Comparison of ENCODE assay signal across 8 cellular contexts in the genomic region with DNA sequence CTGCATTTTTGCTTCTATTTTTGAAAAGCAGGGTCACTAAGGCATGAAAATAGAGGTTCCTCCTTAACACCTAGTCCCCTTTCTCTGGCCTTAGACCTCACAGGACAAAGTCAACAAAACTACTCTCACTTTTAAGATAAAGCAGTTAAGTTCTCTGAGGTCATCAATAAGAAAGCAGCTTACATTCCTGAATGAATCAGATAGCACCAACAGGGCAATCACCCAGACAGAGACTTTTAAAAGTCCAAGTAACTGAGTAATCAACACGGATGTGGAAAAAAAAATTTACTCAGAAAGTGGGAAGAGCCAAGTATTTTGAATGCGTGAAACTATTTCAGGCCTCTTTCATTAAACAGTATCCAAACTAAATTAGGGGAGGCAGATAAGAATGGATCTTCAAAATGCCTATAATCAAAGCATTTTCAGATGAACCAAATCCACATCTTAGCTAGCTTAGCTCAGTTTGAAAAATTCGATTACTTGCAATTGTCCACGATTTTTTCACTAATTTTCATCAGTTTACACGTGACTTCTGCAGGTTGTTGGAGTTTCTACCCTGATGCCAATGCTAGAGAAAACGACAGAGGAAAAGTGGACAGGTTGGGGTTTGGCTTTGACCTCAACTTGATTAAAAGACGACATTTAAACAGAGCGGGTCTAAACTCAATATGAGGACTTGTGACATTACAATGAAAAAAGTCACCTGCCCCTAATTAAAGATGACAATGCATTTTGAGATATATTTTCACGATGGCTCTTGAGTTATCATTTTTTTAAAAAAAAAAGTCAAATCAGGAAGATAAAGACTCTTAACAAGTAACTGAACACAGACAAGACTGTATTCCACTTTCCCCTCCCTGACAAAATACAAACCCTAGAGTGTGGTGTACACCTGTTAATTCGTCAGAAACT. TPM values are rescaled to one million over a fixed set of nuclear protein-coding genes. Genes with fewer than 3 reads are reported as not detected.
A peak's percentile ranks its signal among the peaks of the same experiment; 100 is the strongest.
DNase-seq lines count a peak whose midpoint lies in the region; ATAC-seq and TF ChIP-seq lines count a peak whose summit lies in the region.

No MANE protein-coding gene starts in this region.

- H3K36me3 Mint-ChIP-seq in CD4-positive, alpha-beta T cell (ENCODE audit: low read depth), result no peaks in the 10 kb centered on the region
- H3K36me3 Mint-ChIP-seq in neural progenitor cell, result peaks cover 4% of the 10 kb centered on the region

- no peaks in the 10 kb centered on the region for H3K79me2 ChIP-seq in neural progenitor cell (ENCODE audit: low read depth)

- H2AFZ ChIP-seq in neural progenitor cell (replicated peaks), result no peak overlapping the region

- no peak for TF ChIP-seq CTCF in CD4-positive, alpha-beta T cell (IDR thresholded peaks at IDR 0.05)
- TF ChIP-seq CTCF in neural progenitor cell (IDR thresholded peaks at IDR 0.05), result no peak

- H3K9me3 ChIP-seq in CD4-positive, alpha-beta T cell (ENCODE audit: control insufficient read depth, low read length), result no peaks in the 10 kb centered on the region
- H3K9me3 ChIP-seq in neural progenitor cell (ENCODE audit: low read depth), result no peaks in the 10 kb centered on the region

- H4K20me1 ChIP-seq in neural progenitor cell (ENCODE audit: low read depth), result peaks cover 3% of the 10 kb centered on the region

- H3K9me3 Mint-ChIP-seq in CD4-positive, alpha-beta T cell, result no peaks in the 10 kb centered on the region
- H3K9me3 Mint-ChIP-seq in neural progenitor cell, result no peaks in the 10 kb centered on the region

- H3K27me3 ChIP-seq in CD4-positive, alpha-beta T cell (ENCODE audit: control insufficient read depth, insufficient read depth, low read length), result peaks cover 81% of the 10 kb centered on the region
- peaks cover 52% of the 10 kb centered on the region for H3K27me3 ChIP-seq in neural progenitor cell

- peaks cover 84% of the 10 kb centered on the region for H3K27me3 Mint-ChIP-seq in CD4-positive, alpha-beta T cell
- peaks cover 13% of the 10 kb centered on the region for H3K27me3 Mint-ChIP-seq in neural progenitor cell (ENCODE audit: insufficient read depth, low read depth)

- peak overlapping the region; percentile 96 for H3K4me2 ChIP-seq in neural progenitor cell

- peaks cover 23% of the 10 kb centered on the region for H3F3A ChIP-seq in neural progenitor cell (ENCODE audit: low read depth)

- no peak overlapping the region for H3K9ac ChIP-seq in neural progenitor cell

- no peak overlapping the region for H3K27ac ChIP-seq in CD4-positive, alpha-beta T cell (ENCODE audit: low read depth, low read length)
- H3K27ac ChIP-seq in epithelial cell of prostate (peak overlapping the region; percentile 25), neural progenitor cell (no peak overlapping the region)

- peaks cover 11% of the 10 kb centered on the region for H3K4me1 ChIP-seq in neural progenitor cell

- peaks cover 10% of the 10 kb centered on the region for H3K4me1 Mint-ChIP-seq in CD4-positive, alpha-beta T cell (ENCODE audit: low read depth)
- H3K4me1 Mint-ChIP-seq in neural progenitor cell, result peaks cover 15% of the 10 kb centered on the region

- intact Hi-C loops in CD4-positive, alpha-beta T cell (cut with DNase I, micrococcal nuclease), result no loop called here

- H3K36me3 ChIP-seq in neural progenitor cell, result no peaks in the 10 kb centered on the region

- no peak for ATAC-seq in CD4-positive, alpha-beta T cell (ENCODE audit: poor library complexity)
- no peak for ATAC-seq in GM21423 (IDR thresholded peaks at IDR 0.05; ENCODE audit: unreplicated experiment)
- ATAC-seq in GM21825 (IDR thresholded peaks at IDR 0.05; ENCODE audit: unreplicated experiment), result no peak

- POLR2A ChIA-PET in CD4-positive, alpha-beta T cell (lab: Charles Lee), result no interaction called here

- H3K27ac Mint-ChIP-seq in CD4-positive, alpha-beta T cell, result no peak overlapping the region
- H3K27ac Mint-ChIP-seq in neural progenitor cell, result peak overlapping the region; percentile 85

- CTCF ChIA-PET in CD4-positive, alpha-beta T cell (lab: Charles Lee), result no interaction called here

- H3K4me3 ChIP-seq in neural progenitor cell, result peak overlapping the region; percentile 90

- peak overlapping the region; percentile 80 for H3K4me3 Mint-ChIP-seq in CD4-positive, alpha-beta T cell
- peak overlapping the region; percentile 94 for H3K4me3 Mint-ChIP-seq in neural progenitor cell

- DNase-seq in CD4-positive, alpha-beta T cell, result no peak
- DNase-seq in NCI-H226, result peak; percentile 83
- peak; percentile 43 for DNase-seq in epithelial cell of prostate (ENCODE audit: low read depth, low spot score)
- peak; percentile 9 for DNase-seq in neural progenitor cell (ENCODE audit: low spot score)
- DNase-seq in epidermal melanocyte (ENCODE audit: insufficient read length, low spot score), result no peak
- no peak for DNase-seq in SKM-1 treated with dmso at 0.1 percent for 144 hours (lab: John Stamatoyannopoulos, UW; ENCODE audit: unreplicated experiment)

RNA-seq across cellular contexts. Expression of gene BEND7, which starts 1.6 kb away (rescaled TPM):
- not detected for total RNA-seq in CD4-positive, alpha-beta T cell
- total RNA-seq in neural progenitor cell (ENCODE audit: low replicate concordance), result 7.5 and 9.1 TPM in 2 replicates

RNA-seq across cellular contexts. Expression of gene PRPF18, which starts 59.6 kb away (rescaled TPM):
- 10 to 100 TPM; 20.7 to 22.7 TPM for total RNA-seq in CD4-positive, alpha-beta T cell
- 22.2 and 30.8 TPM in 2 replicates for total RNA-seq in neural progenitor cell (ENCODE audit: low replicate concordance)

Comparison
In these comparisons a context has a peak if more than half of its experiments do, and no peak if none do; other contexts are left out.
1. DNase-seq: peak in NCI-H226 (single experiment), epithelial cell of prostate (single experiment) and neural progenitor cell (single experiment); none in CD4-positive, alpha-beta T cell (0 of 10), epidermal melanocyte (single experiment) and SKM-1 treated with dmso at 0.1 percent for 144 hours (single experiment).